ENCODE assay signal across 20 cellular contexts in genomic region chr2:47255794-47256193, GRCh38.
DNase-seq lines count a peak whose midpoint lies in the region; ATAC-seq, FAIRE-seq and TF ChIP-seq lines count a peak whose summit lies in the region.
"Had no signal": no experiment of that assay in that cellular context is flagged by ENCODE, and none has a peak within 500 bp of the region (broad histone marks: within the 10 kb centered on the region; RNA-seq: fewer than 3 reads in every experiment).

No MANE protein-coding gene starts in this region.

- H3K9me3 ChIP-seq in HEK293 (ENCODE audit: control insufficient read depth, insufficient read depth, low read depth, low read length), result no peaks in the 10 kb centered on the region
- H3K9me3 ChIP-seq in pancreas, result no peaks in the 10 kb centered on the region
- no peaks in the 10 kb centered on the region for H3K9me3 ChIP-seq in WERI-Rb-1 (ENCODE audit: severe bottlenecking)
- H3K9me3 ChIP-seq: A549; BLaER1 treated with 17β-estradiol and CSF1 and Interleukin-3, amounts not matched to agents 10 nM and 100 nM; Caco-2 had no signal

- H3K36me3 ChIP-seq in HEK293 (ENCODE audit: control insufficient read depth in 2 of 2, insufficient read depth in 1 of 2, low read length in 2 of 2) (no peaks in the 10 kb centered on the region), pancreas (no peaks in the 10 kb centered on the region), WERI-Rb-1 (no peaks in the 10 kb centered on the region)
- H3K36me3 ChIP-seq: BLaER1 treated with 17β-estradiol and CSF1 and Interleukin-3, amounts not matched to agents 10 nM and 100 nM had no signal

- WGBS in pancreas, 2 donors, result 70 to 98% methylated on average over 4 of the region's 4 CpGs

- FAIRE-seq in TTC549 (lab: Jason Lieb, UNC), result peak; percentile 99
- FAIRE-seq in pancreas (lab: Jason Lieb, UNC), result peak; percentile 99
- FAIRE-seq: A549, D721Med, GM12891, GM19239 had no signal

- H3K4me1 ChIP-seq in HEK293 (ENCODE audit: control insufficient read depth, insufficient read depth, low read length) (0 out of 2 replicates have a peak, but pooled peaks cover 5% of the 10 kb centered on the region), pancreas (no peaks in the 10 kb centered on the region)

- H3K27me3 ChIP-seq in pancreas (no peaks in the 10 kb centered on the region), WERI-Rb-1 (ENCODE audit: insufficient read depth, low read depth, severe bottlenecking) (no peaks in the 10 kb centered on the region)
- H3K27me3 ChIP-seq: BLaER1 treated with 17β-estradiol and CSF1 and Interleukin-3, amounts not matched to agents 10 nM and 100 nM had no signal

- intact Hi-C loops in pancreas (cut with DNase I), result no loop called here
- intact Hi-C loops in left ventricle myocardium superior (cut with micrococcal nuclease), result no loop called here

- CTCF ChIA-PET in HEK293 (lab: Yijun Ruan, JAX), result no interaction called here

- H3K4me3 ChIP-seq in HEK293 (ENCODE audit: low read depth, low read length) (no peak overlapping the region), pancreas (no peak overlapping the region), WERI-Rb-1 (ENCODE audit: low read depth, low read length) (no peak overlapping the region)
- H3K4me3 ChIP-seq: A549; BLaER1 treated with 17β-estradiol and CSF1 and Interleukin-3, amounts not matched to agents 10 nM and 100 nM had no signal

- POLR2A ChIA-PET in HEK293 (lab: Yijun Ruan, JAX), result no interaction called here

- DNase-seq in pancreas (no peak), glomerular visceral epithelial cell (ENCODE audit: extremely low spot score) (no peak), WERI-Rb-1 (no peak), left ventricle myocardium superior (no peak)
- DNase-seq: AML-193; Caco-2; Calu3; CD4-positive, alpha-beta T cell; CD8-positive, alpha-beta T cell; DMS79 treated with DMSO at 0.1 percent for 48 hours; GF-D8 had no signal

- TF ChIP-seq CTCF in HEK293 (tag by site-specific recombination; IDR thresholded peaks at IDR 0.05) (no peak), pancreas (IDR thresholded peaks at IDR 0.05) (no peak), WERI-Rb-1 (IDR thresholded peaks at IDR 0.05; ENCODE audit: low read depth, low read length) (no peak)

- H3K27ac ChIP-seq in HEK293 (ENCODE audit: extremely low read depth, low read depth, low read length) (no peak overlapping the region), pancreas (no peak overlapping the region), WERI-Rb-1 (no peak overlapping the region)
- H3K27ac ChIP-seq: 22Rv1; BLaER1 treated with 17β-estradiol and CSF1 and Interleukin-3, amounts not matched to agents 10 nM and 100 nM; C4-2B had no signal

- no peak for ATAC-seq in pancreas
- no peak for ATAC-seq in left ventricle myocardium superior
- ATAC-seq: CD8-positive, alpha-beta T cell had no signal

TF ChIP-seq in HEK293, 187 proteins besides CTCF, POLR2A, EP300 and RAD21:
- TF ChIP-seq ZNF623 (tag by site-specific recombination; IDR thresholded peaks at IDR 0.05) (0 out of 2 replicates have a peak, but pooled peaks have one; percentile 15), TRIM28 (IDR thresholded peaks at IDR 0.05; ENCODE audit: borderline replicate concordance, low read length) (no peak)
